ENCODE assay signal across 25 cellular contexts in genomic region chr1:47635111-47635510, GRCh38.
"Had no signal": no experiment of that assay in that cellular context is flagged by ENCODE, and none has a peak within 500 bp of the region (broad histone marks: within the 10 kb centered on the region; RNA-seq: fewer than 3 reads in every experiment).

No MANE protein-coding gene starts in this region.

- H3K4me1 ChIP-seq: esophagus muscularis mucosa, foreskin keratinocyte, gastroesophageal sphincter, heart left ventricle, left lung, pancreas, right atrium auricular region, spleen, testis, upper lobe of left lung had no signal

- DNase-seq: dermis blood vessel endothelial cell; effector memory CD4-positive, alpha-beta T cell; foreskin keratinocyte; heart left ventricle; left cardiac atrium; left lung; mesendoderm; naive thymus-derived CD8-positive, alpha-beta T cell; nephron progenitor cell; occipital lobe; pancreas; spleen; stimulated activated CD4-positive, alpha-beta T cell treated with anti-CD3 and anti-CD28 coated beads, Interleukin-4, amount 100 ng/mL, for 4 hours; stimulated activated naive CD8-positive, alpha-beta T cell treated with anti-CD3 and anti-CD28 coated beads, Interleukin-15, Interleukin-2, amounts not matched to agents 100 U/mL and 50 U/mL, for 24 hours; substantia nigra; testis; upper lobe of left lung had no signal

- H3K4me2 ChIP-seq: hepatocyte had no signal

- H3K36me3 ChIP-seq: esophagus muscularis mucosa, gastroesophageal sphincter, heart left ventricle, left lung, pancreas, right atrium auricular region, spleen, tibial artery, upper lobe of left lung had no signal

- H3K9me3 ChIP-seq: esophagus muscularis mucosa, gastroesophageal sphincter, heart left ventricle, left lung, pancreas, right atrium auricular region, spleen, testis, tibial artery, upper lobe of left lung had no signal

- ATAC-seq: foreskin keratinocyte; gastroesophageal sphincter; heart left ventricle; left cardiac atrium; left lung; naive thymus-derived CD8-positive, alpha-beta T cell; pancreas; stimulated activated memory B cell treated with anti-CD40 and anti-IgM and Interleukin-4, amounts not matched to agents 10 μg/mL and 1 μg/mL and 100 μg/mL, for 72 hours; stimulated activated naive CD8-positive, alpha-beta T cell treated with anti-CD3 and anti-CD28 coated beads, Interleukin-15, Interleukin-2, amounts not matched to agents 100 U/mL and 50 U/mL, for 24 hours had no signal

- H2AFZ ChIP-seq: hepatocyte had no signal

- H3K4me3 ChIP-seq: coronary artery, esophagus muscularis mucosa, gastroesophageal sphincter, heart left ventricle, hepatocyte, left lung, pancreas, right atrium auricular region, skin epidermis, spleen, testis, tibial artery, upper lobe of left lung had no signal

- H3K27me3 ChIP-seq: pancreas, right atrium auricular region, testis, upper lobe of left lung had no signal

- H3K27ac ChIP-seq: coronary artery, esophagus muscularis mucosa, foreskin keratinocyte, gastroesophageal sphincter, heart left ventricle, hepatocyte, left lung, pancreas, right atrium auricular region, skin epidermis, spleen, testis, tibial artery, upper lobe of left lung had no signal
